ENCODE assay signal across 8 cellular contexts in the genomic region with DNA sequence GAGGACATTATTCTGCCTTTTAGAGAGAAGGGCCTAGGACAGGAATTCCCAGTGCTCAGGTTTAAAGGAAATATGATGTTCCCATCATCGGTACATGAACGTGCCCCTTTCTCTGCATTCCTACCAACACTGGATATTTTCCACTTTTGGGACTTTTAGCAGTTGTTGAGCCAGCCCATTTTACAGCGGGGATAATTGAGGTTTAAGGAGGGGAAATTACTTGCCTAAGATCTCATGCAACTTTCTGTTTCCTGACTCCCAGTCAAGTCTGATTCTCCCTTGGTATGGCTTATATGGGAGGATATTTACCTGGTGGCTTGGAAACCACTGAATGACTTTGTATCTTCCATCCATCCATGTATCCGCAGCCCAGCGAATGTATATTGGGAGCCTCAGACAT. TPM values are rescaled to one million over a fixed set of nuclear protein-coding genes. Genes with fewer than 3 reads are reported as not detected.
DNase-seq lines count a peak whose midpoint lies in the region; ATAC-seq, FAIRE-seq and TF ChIP-seq lines count a peak whose summit lies in the region.
"Not testable (repeated sequence)": the region's sequence is repeated elsewhere in the genome, so short reads cannot be mapped to it uniquely, and the experiment has no call there.
"Had no signal": no experiment of that assay in that cellular context is flagged by ENCODE, and none has a peak within 500 bp of the region (broad histone marks: within the 10 kb centered on the region; RNA-seq: fewer than 3 reads in every experiment).

No MANE protein-coding gene starts in this region.

- not testable (repeated sequence) for H3K27me3 Mint-ChIP-seq in T-helper 2 cell treated with Interferon-gamma antibody and Interleukin-4, amounts not matched to agents 5 μg/mL and 100 μg/mL, for 36 hours (ENCODE audit: low read depth); activated T-cell treated with anti-CD3 and anti-CD28 coated beads, Interleukin-2, amount 50 U/mL, for 4 hours (ENCODE audit: low read depth); activated naive CD8-positive, alpha-beta T cell treated with anti-CD3 and anti-CD28 coated beads, Interleukin-2, amount 50 U/mL, for 24 hours; natural killer cell (ENCODE audit: low read depth in 2 of 2)

- H3K4me2 ChIP-seq in endothelial cell of umbilical vein (ENCODE audit: insufficient read depth, low read length), result not testable (repeated sequence)

- ATAC-seq in activated T-cell treated with anti-CD3 and anti-CD28 coated beads, Interleukin-2, amount 50 U/mL, for 4 hours; activated naive CD8-positive, alpha-beta T cell treated with anti-CD3 and anti-CD28 coated beads, Interleukin-2, amount 50 U/mL, for 24 hours; natural killer cell: not testable (repeated sequence)

- DNase-seq in GM12891 (ENCODE audit: insufficient read length, low spot score); T-helper 2 cell treated with Interferon-gamma antibody and Interleukin-4, amounts not matched to agents 5 μg/mL and 100 μg/mL, for 36 hours (ENCODE audit: low spot score); activated T-cell treated with anti-CD3 and anti-CD28 coated beads, Interleukin-2, amount 50 U/mL, for 4 hours; activated naive CD8-positive, alpha-beta T cell treated with anti-CD3 and anti-CD28 coated beads, Interleukin-2, amount 50 U/mL, for 24 hours; endothelial cell of umbilical vein (ENCODE audit: low read depth, low spot score); natural killer cell; thyroid gland: not testable (repeated sequence)

- H3K9me1 ChIP-seq in endothelial cell of umbilical vein (replicated peaks; ENCODE audit: control insufficient read depth, extremely low read depth, insufficient read depth, low read length), result not testable (repeated sequence)

- FAIRE-seq in GM12891 (lab: Jason Lieb, UNC), result peak; percentile 9
- peak; percentile 50 for FAIRE-seq in endothelial cell of umbilical vein (lab: Jason Lieb, UNC)

- peak overlapping the region; percentile 64 for H3K4me3 Mint-ChIP-seq in T-helper 2 cell treated with Interferon-gamma antibody and Interleukin-4, amounts not matched to agents 5 μg/mL and 100 μg/mL, for 36 hours
- peak overlapping the region; percentile 16 for H3K4me3 Mint-ChIP-seq in activated T-cell treated with anti-CD3 and anti-CD28 coated beads, Interleukin-2, amount 50 U/mL, for 4 hours
- peak overlapping the region; percentile 41 for H3K4me3 Mint-ChIP-seq in activated naive CD8-positive, alpha-beta T cell treated with anti-CD3 and anti-CD28 coated beads, Interleukin-2, amount 50 U/mL, for 24 hours
- peak overlapping the region; percentile 72 for H3K4me3 Mint-ChIP-seq in natural killer cell

- 74 to 78% methylated on average over 5 of the region's 5 CpGs for WGBS in thyroid gland, 2 donors

- not testable (repeated sequence) for H4K20me1 ChIP-seq in endothelial cell of umbilical vein (replicated peaks; ENCODE audit: control insufficient read depth, extremely low read depth, insufficient read depth, low read length)

- H3K4me1 Mint-ChIP-seq in T-helper 2 cell treated with Interferon-gamma antibody and Interleukin-4, amounts not matched to agents 5 μg/mL and 100 μg/mL, for 36 hours (ENCODE audit: low read depth), result peaks cover 22% of the 10 kb centered on the region
- peaks cover 29% of the 10 kb centered on the region for H3K4me1 Mint-ChIP-seq in activated T-cell treated with anti-CD3 and anti-CD28 coated beads, Interleukin-2, amount 50 U/mL, for 4 hours (ENCODE audit: low read depth)
- peaks cover 32% of the 10 kb centered on the region for H3K4me1 Mint-ChIP-seq in activated naive CD8-positive, alpha-beta T cell treated with anti-CD3 and anti-CD28 coated beads, Interleukin-2, amount 50 U/mL, for 24 hours
- peaks cover 32 to 47% of the 10 kb centered on the region in 2 donors for H3K4me1 Mint-ChIP-seq in natural killer cell

- not testable (repeated sequence) for H3K9ac ChIP-seq in endothelial cell of umbilical vein (replicated peaks; ENCODE audit: extremely low read depth, insufficient read depth, low read length)

- not testable (repeated sequence) for TF ChIP-seq POLR2A in GM12891 (IDR thresholded peaks at IDR 0.05; ENCODE audit: low read depth, low read length); endothelial cell of umbilical vein (IDR thresholded peaks at IDR 0.05; ENCODE audit: low read depth, low read length); thyroid gland (IDR thresholded peaks at IDR 0.05)

- H3K36me3 ChIP-seq in endothelial cell of umbilical vein (ENCODE audit: control insufficient read depth in 2 of 2, extremely low read depth in 1 of 2, insufficient read depth in 2 of 2, low read length in 2 of 2); thyroid gland: not testable (repeated sequence)

- H3K27ac Mint-ChIP-seq in T-helper 2 cell treated with Interferon-gamma antibody and Interleukin-4, amounts not matched to agents 5 μg/mL and 100 μg/mL, for 36 hours, result peak overlapping the region; percentile 100
- not testable (repeated sequence) for H3K27ac Mint-ChIP-seq in activated naive CD8-positive, alpha-beta T cell treated with anti-CD3 and anti-CD28 coated beads, Interleukin-2, amount 50 U/mL, for 24 hours
- H3K27ac Mint-ChIP-seq in natural killer cell, result peak overlapping the region; percentile 71 to 98

- H2AFZ ChIP-seq in endothelial cell of umbilical vein (ENCODE audit: low read depth, low read length), result not testable (repeated sequence)

- H3K9me3 Mint-ChIP-seq in T-helper 2 cell treated with Interferon-gamma antibody and Interleukin-4, amounts not matched to agents 5 μg/mL and 100 μg/mL, for 36 hours; activated T-cell treated with anti-CD3 and anti-CD28 coated beads, Interleukin-2, amount 50 U/mL, for 4 hours; activated naive CD8-positive, alpha-beta T cell treated with anti-CD3 and anti-CD28 coated beads, Interleukin-2, amount 50 U/mL, for 24 hours; natural killer cell: not testable (repeated sequence)

- not testable (repeated sequence) for H3K36me3 Mint-ChIP-seq in T-helper 2 cell treated with Interferon-gamma antibody and Interleukin-4, amounts not matched to agents 5 μg/mL and 100 μg/mL, for 36 hours (ENCODE audit: low read depth); activated T-cell treated with anti-CD3 and anti-CD28 coated beads, Interleukin-2, amount 50 U/mL, for 4 hours (ENCODE audit: insufficient read depth); activated naive CD8-positive, alpha-beta T cell treated with anti-CD3 and anti-CD28 coated beads, Interleukin-2, amount 50 U/mL, for 24 hours (ENCODE audit: low read depth); natural killer cell

- not testable (repeated sequence) for H3K27ac ChIP-seq in endothelial cell of umbilical vein (ENCODE audit: insufficient read depth, low read depth, low read length)
- H3K27ac ChIP-seq in thyroid gland, result peak overlapping the region; percentile 44 to 92 (median 50)

- H3K79me2 ChIP-seq in endothelial cell of umbilical vein (ENCODE audit: control insufficient read depth, insufficient read depth, low read length), result not testable (repeated sequence)

- not testable (repeated sequence) for BruUV-seq in endothelial cell of umbilical vein (replicated peaks; lab: Mats Ljungman, UMichigan)

- not testable (repeated sequence) for H3K4me3 ChIP-seq in endothelial cell of umbilical vein (replicated peaks in 1 of 3; ENCODE audit: insufficient read depth in 1 of 3, low read depth in 1 of 3, low read length in 3 of 3); thyroid gland (replicated peaks in 1 of 3)

- H3K9me3 ChIP-seq in endothelial cell of umbilical vein (replicated peaks; ENCODE audit: control insufficient read depth, insufficient read depth, low read length); thyroid gland: not testable (repeated sequence)

- H3K27me3 ChIP-seq in endothelial cell of umbilical vein (ENCODE audit: control insufficient read depth in 2 of 2, insufficient read depth in 2 of 2, low read length in 2 of 2); thyroid gland: not testable (repeated sequence)

- dilution Hi-C loops in endothelial cell of umbilical vein (cut with MboI; ENCODE audit: extremely low pct_ligation_motif_present, low sequenced_read_pairs), result not testable (repeated sequence)

- H3K4me1 ChIP-seq in endothelial cell of umbilical vein (ENCODE audit: control insufficient read depth, extremely low read depth, insufficient read depth, low read length) (peaks cover 21% of the 10 kb centered on the region), thyroid gland (peaks cover 18 to 43% of the 10 kb centered on the region in 2 donors)

- POLR2A ChIA-PET in endothelial cell of umbilical vein (lab: Charles Lee), result not testable (repeated sequence)

- not testable (repeated sequence) for TF ChIP-seq CTCF in endothelial cell of umbilical vein (IDR thresholded peaks at IDR 0.05; ENCODE audit: extremely low read depth in 1 of 2, insufficient read depth in 1 of 2, low read depth in 1 of 2, low read length in 2 of 2); natural killer cell (IDR thresholded peaks at IDR 0.05); thyroid gland (IDR thresholded peaks at IDR 0.05)

- intact Hi-C loops in endothelial cell of umbilical vein (cut with micrococcal nuclease); natural killer cell (cut with micrococcal nuclease); thyroid gland (cut with DNase I): not testable (repeated sequence)

- CTCF ChIA-PET in endothelial cell of umbilical vein (lab: Charles Lee), result not testable (repeated sequence)

RNA-seq across cellular contexts. Expression of a gene that starts 3.1 kb away (rescaled TPM):
- 2.6 TPM for polyA plus RNA-seq in GM12891 (2012; ENCODE audit: low read depth, missing spikeins)
- total RNA-seq in activated T-cell treated with anti-CD3 and anti-CD28 coated beads, Interleukin-2, amount 50 U/mL, for 4 hours, result under 1 TPM; 0.16 to 0.60 (median 0.38) TPM
- total RNA-seq in endothelial cell of umbilical vein (not detected in 2 replicates), natural killer cell (under 1 TPM; 0.28 to 0.56 (median 0.45) TPM), thyroid gland (1 to 10 TPM; 3.6 to 7.8 (median 3.6) TPM)
- polyA plus RNA-seq in endothelial cell of umbilical vein, result not detected in 2 replicates
- not detected in 2 replicates for polyA plus RNA-seq in endothelial cell of umbilical vein (2011; cell fraction: cytosol; rRNA removed)
- polyA plus RNA-seq in endothelial cell of umbilical vein (2011; cell fraction: nucleus; rRNA removed), result not detected in 2 replicates
- 1.1 TPM in 1 of 2 replicates, not detected in the other for polyA plus RNA-seq in endothelial cell of umbilical vein (2012)
- not detected in 2 replicates for polyA minus RNA-seq in endothelial cell of umbilical vein
- not detected for polyA minus RNA-seq in endothelial cell of umbilical vein (2011; cell fraction: cytosol; rRNA and poly(A)+ RNA removed)
- polyA minus RNA-seq in endothelial cell of umbilical vein (2011; cell fraction: nucleus; rRNA and poly(A)+ RNA removed), result not detected in 2 replicates
- total RNA-seq: RPMI7951 had no signal

RNA-seq across cellular contexts. Expression of a gene that starts 3.5 kb away (rescaled TPM):
- 12.6 TPM for polyA plus RNA-seq in GM12891 (2012; ENCODE audit: low read depth, missing spikeins)
- 10 to 100 TPM; 47.1 to 55.3 (median 54.3) TPM for total RNA-seq in activated T-cell treated with anti-CD3 and anti-CD28 coated beads, Interleukin-2, amount 50 U/mL, for 4 hours
- total RNA-seq in endothelial cell of umbilical vein, result 37.3 and 40.8 TPM in 2 replicates
- 19.9 and 22.4 TPM in 2 replicates for polyA plus RNA-seq in endothelial cell of umbilical vein
- 24.6 and 26.6 TPM in 2 replicates for polyA plus RNA-seq in endothelial cell of umbilical vein (2011; cell fraction: cytosol; rRNA removed)
- 43.3 and 47.2 TPM in 2 replicates for polyA plus RNA-seq in endothelial cell of umbilical vein (2011; cell fraction: nucleus; rRNA removed)
- 23.8 and 24.9 TPM in 2 replicates for polyA plus RNA-seq in endothelial cell of umbilical vein (2012)
- 39.4 and 42.7 TPM in 2 replicates for polyA minus RNA-seq in endothelial cell of umbilical vein
- polyA minus RNA-seq in endothelial cell of umbilical vein (2011; cell fraction: cytosol; rRNA and poly(A)+ RNA removed), result 17.0 TPM
- 26.3 and 30.0 TPM in 2 replicates for polyA minus RNA-seq in endothelial cell of umbilical vein (2011; cell fraction: nucleus; rRNA and poly(A)+ RNA removed)
- 10 to 100 TPM; 63.1 to 80.7 (median 73.5) TPM for total RNA-seq in natural killer cell
- 10 to 100 TPM; 33.3 to 89.0 (median 39.5) TPM for total RNA-seq in thyroid gland

RNA-seq across cellular contexts. Expression of a gene that starts 14.2 kb away (rescaled TPM):
- 14.2 TPM for polyA plus RNA-seq in GM12891 (2012; ENCODE audit: low read depth, missing spikeins)
- total RNA-seq in activated T-cell treated with anti-CD3 and anti-CD28 coated beads, Interleukin-2, amount 50 U/mL, for 4 hours, result 10 to 100 TPM; 32.0 to 35.3 (median 35.0) TPM
- total RNA-seq in endothelial cell of umbilical vein (54.5 and 59.5 TPM in 2 replicates), natural killer cell (100 to 1,000 TPM; 129 to 162 (median 144) TPM), thyroid gland (10 to 100 TPM; 32.6 to 43.5 (median 37.9) TPM)
- polyA plus RNA-seq in endothelial cell of umbilical vein, result 39.4 and 58.2 TPM in 2 replicates
- 13.6 and 21.4 TPM in 2 replicates for polyA plus RNA-seq in endothelial cell of umbilical vein (2011; cell fraction: cytosol; rRNA removed)
- polyA plus RNA-seq in endothelial cell of umbilical vein (2011; cell fraction: nucleus; rRNA removed), result 188 and 225 TPM in 2 replicates
- 24.1 and 27.6 TPM in 2 replicates for polyA plus RNA-seq in endothelial cell of umbilical vein (2012)
- 22.5 and 34.3 TPM in 2 replicates for polyA minus RNA-seq in endothelial cell of umbilical vein
- 14.8 TPM for polyA minus RNA-seq in endothelial cell of umbilical vein (2011; cell fraction: cytosol; rRNA and poly(A)+ RNA removed)
- polyA minus RNA-seq in endothelial cell of umbilical vein (2011; cell fraction: nucleus; rRNA and poly(A)+ RNA removed), result 46.0 and 79.6 TPM in 2 replicates

RNA-seq across cellular contexts. Expression of a gene that starts 20.6 kb away (rescaled TPM):
- 103 TPM for polyA plus RNA-seq in GM12891 (2012; ENCODE audit: low read depth, missing spikeins)
- 100 to 1,000 TPM; 184 to 198 (median 188) TPM for total RNA-seq in activated T-cell treated with anti-CD3 and anti-CD28 coated beads, Interleukin-2, amount 50 U/mL, for 4 hours
- 187 and 194 TPM in 2 replicates for total RNA-seq in endothelial cell of umbilical vein
- 122 and 146 TPM in 2 replicates for polyA plus RNA-seq in endothelial cell of umbilical vein
- 82.0 and 82.5 TPM in 2 replicates for polyA plus RNA-seq in endothelial cell of umbilical vein (2011; cell fraction: cytosol; rRNA removed)
- polyA plus RNA-seq in endothelial cell of umbilical vein (2011; cell fraction: nucleus; rRNA removed), result 37.3 and 44.2 TPM in 2 replicates
- 209 and 256 TPM in 2 replicates for polyA plus RNA-seq in endothelial cell of umbilical vein (2012)
- polyA minus RNA-seq in endothelial cell of umbilical vein, result 31.4 and 43.3 TPM in 2 replicates
- polyA minus RNA-seq in endothelial cell of umbilical vein (2011; cell fraction: cytosol; rRNA and poly(A)+ RNA removed), result 112 TPM
- 19.4 and 31.2 TPM in 2 replicates for polyA minus RNA-seq in endothelial cell of umbilical vein (2011; cell fraction: nucleus; rRNA and poly(A)+ RNA removed)
- 100 to 1,000 TPM; 183 to 242 (median 217) TPM for total RNA-seq in natural killer cell
- total RNA-seq in thyroid gland, result 10 to 100 TPM; 33.1 to 62.1 (median 36.3) TPM

RNA-seq across cellular contexts. Expression of a gene that starts 59.4 kb away (rescaled TPM):
- 1.1 TPM for polyA plus RNA-seq in GM12891 (2012; ENCODE audit: low read depth, missing spikeins)
- 10 to 100 TPM; 25.0 to 27.2 (median 26.3) TPM for total RNA-seq in activated T-cell treated with anti-CD3 and anti-CD28 coated beads, Interleukin-2, amount 50 U/mL, for 4 hours
- total RNA-seq in endothelial cell of umbilical vein (17.3 and 22.8 TPM in 2 replicates), natural killer cell (10 to 100 TPM in 2 of 3 donors, 1 to 10 TPM in 1; 7.2 to 13.0 (median 10.9) TPM), thyroid gland (10 to 100 TPM; 15.9 to 32.3 (median 21.8) TPM)
- polyA plus RNA-seq in endothelial cell of umbilical vein, result 8.1 and 10.6 TPM in 2 replicates
- 4.8 and 7.3 TPM in 2 replicates for polyA plus RNA-seq in endothelial cell of umbilical vein (2011; cell fraction: cytosol; rRNA removed)
- polyA plus RNA-seq in endothelial cell of umbilical vein (2011; cell fraction: nucleus; rRNA removed), result 16.4 and 18.5 TPM in 2 replicates
- polyA plus RNA-seq in endothelial cell of umbilical vein (2012), result 7.8 and 8.1 TPM in 2 replicates
- 12.4 and 16.1 TPM in 2 replicates for polyA minus RNA-seq in endothelial cell of umbilical vein
- 8.8 TPM for polyA minus RNA-seq in endothelial cell of umbilical vein (2011; cell fraction: cytosol; rRNA and poly(A)+ RNA removed)
- 8.9 and 10.8 TPM in 2 replicates for polyA minus RNA-seq in endothelial cell of umbilical vein (2011; cell fraction: nucleus; rRNA and poly(A)+ RNA removed)

Comparison
In these comparisons a context has a peak if more than half of its experiments do, and no peak if none do; other contexts are left out.
1. H3K4me3 Mint-ChIP-seq: peak in every context shown above with its lines; median percentile 72 in natural killer cell; 64 in T-helper 2 cell treated with Interferon-gamma antibody and Interleukin-4, amounts not matched to agents 5 μg/mL and 100 μg/mL, for 36 hours; 41 in activated naive CD8-positive, alpha-beta T cell treated with anti-CD3 and anti-CD28 coated beads, Interleukin-2, amount 50 U/mL, for 24 hours; 16 in activated T-cell treated with anti-CD3 and anti-CD28 coated beads, Interleukin-2, amount 50 U/mL, for 4 hours.